In the genomic region with DNA sequence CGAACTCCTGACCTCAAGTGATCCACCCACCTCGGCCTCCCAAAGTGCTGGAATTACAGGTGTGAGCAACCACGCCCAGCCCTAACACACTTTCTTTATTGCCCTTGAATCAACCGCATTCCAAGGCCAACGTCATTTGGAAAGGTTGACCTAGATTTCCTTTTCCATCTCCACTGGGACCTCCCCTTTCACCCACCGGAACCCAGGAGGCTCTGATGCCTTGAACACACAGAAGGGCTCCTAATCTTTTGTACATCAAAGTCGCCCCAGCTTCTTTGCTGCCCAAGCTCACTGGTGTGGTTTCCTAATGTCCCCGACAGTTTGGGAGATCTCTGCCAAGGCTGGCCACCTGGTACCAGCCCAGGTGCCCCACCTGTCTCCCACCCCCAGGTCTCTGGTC, we compare ENCODE assay signal across 1 cellular context.
TF ChIP-seq lines count a peak whose summit lies in the region.

No MANE protein-coding gene starts in this region.

TF ChIP-seq in H1, 55 proteins besides CTCF, POLR2A, EP300 and RAD21:
- no peak for TF ChIP-seq CHD1 (IDR thresholded peaks at IDR 0.05; ENCODE audit: low read depth, low read length)
- no peak for TF ChIP-seq ATF2 (IDR thresholded peaks at IDR 0.05; ENCODE audit: low read length)
- no peak for TF ChIP-seq CREB1 (IDR thresholded peaks at IDR 0.05)
- TF ChIP-seq MAX (IDR thresholded peaks at IDR 0.05) = no peak
- no peak for TF ChIP-seq NRF1 (IDR thresholded peaks at IDR 0.05; ENCODE audit: low read depth, low read length)
